In genomic region chr1:6280761-6281451, GRCh38 we compare ENCODE assay signal across 12 cellular contexts. TPM values are rescaled to one million over a fixed set of nuclear protein-coding genes. Genes with fewer than 3 reads are reported as not detected.
DNase-seq lines count a peak whose midpoint lies in the region; ATAC-seq, FAIRE-seq and TF ChIP-seq lines count a peak whose summit lies in the region.
"Had no signal": no experiment of that assay in that cellular context is flagged by ENCODE, and none has a peak within 500 bp of the region (broad histone marks: within the 10 kb centered on the region; RNA-seq: fewer than 3 reads in every experiment).

No MANE protein-coding gene starts in this region.

- TF ChIP-seq CTCF in AG10803 (conservative IDR thresholded peaks at IDR 0.05; ENCODE audit: low read length) (peak; percentile 53), NB4 (IDR thresholded peaks at IDR 0.05; ENCODE audit: low read depth, low read length) (no peak), epithelial cell of proximal tubule (conservative IDR thresholded peaks at IDR 0.05; ENCODE audit: low read depth, low read length) (peak; percentile 55), mucosa of descending colon (IDR thresholded peaks at IDR 0.05) (no peak)

- no peak for FAIRE-seq in GM12891 (lab: Jason Lieb, UNC)
- FAIRE-seq: endometrium had no signal

- intact Hi-C loops in mucosa of descending colon (cut with DNase I, micrococcal nuclease) = no loop called here

- no peak for DNase-seq in AG10803 (ENCODE audit: low read depth)
- peak; percentile 16 for DNase-seq in NB4 (ENCODE audit: low read depth)
- DNase-seq in epithelial cell of proximal tubule (ENCODE audit: low read depth) = no peak
- DNase-seq in mucosa of descending colon = peak in 1 of 3 donors; percentile 47
- DNase-seq in GM12891 (ENCODE audit: insufficient read length, low spot score) = no peak
- no peak for DNase-seq in NCI-H146 treated with DMSO at 0.1 percent for 48 hours (lab: John Stamatoyannopoulos, UW; ENCODE audit: unreplicated experiment)
- DNase-seq in caudate nucleus (lab: John Stamatoyannopoulos, UW) = no peak
- DNase-seq: NCI-H1694 treated with DMSO at 0.1 percent for 48 hours had no signal

- no peak overlapping the region for H3K27ac ChIP-seq in caudate nucleus (ENCODE audit: low read depth, low read length)

- H3K36me3 ChIP-seq in mucosa of descending colon (ENCODE audit: low read depth) = no peaks in the 10 kb centered on the region

- peaks cover 23% of the 10 kb centered on the region for H3K4me1 ChIP-seq in mucosa of descending colon (ENCODE audit: low read depth)

- H3K9me3 ChIP-seq in mucosa of descending colon = no peaks in the 10 kb centered on the region

- TF ChIP-seq POLR2A in NB4 (IDR thresholded peaks at IDR 0.05; ENCODE audit: extremely low read depth, insufficient read length) = no peak
- no peak for TF ChIP-seq POLR2A in GM12891 (IDR thresholded peaks at IDR 0.05; ENCODE audit: low read depth, low read length)

- H3K4me3 ChIP-seq in AG10803 (ENCODE audit: low read length) (no peak overlapping the region), NB4 (ENCODE audit: low read depth, low read length) (no peak overlapping the region), epithelial cell of proximal tubule (ENCODE audit: low read depth, low read length) (no peak overlapping the region), mucosa of descending colon (no peak overlapping the region)

- ATAC-seq in mucosa of descending colon = peak; percentile 8
- no peak for ATAC-seq in GM21825 (IDR thresholded peaks at IDR 0.05; ENCODE audit: unreplicated experiment)

TF ChIP-seq in GM12891, 5 proteins besides CTCF, POLR2A, EP300 and RAD21:
- TF ChIP-seq TAF1 (IDR thresholded peaks at IDR 0.05; ENCODE audit: low read depth, low read length) (no peak), POLR2AphosphoS5 (IDR thresholded peaks at IDR 0.05; ENCODE audit: low read depth, low read length) (no peak), SPI1 (IDR thresholded peaks at IDR 0.05; ENCODE audit: low read depth, low read length) (no peak), POU2F2 (IDR thresholded peaks at IDR 0.05; ENCODE audit: low read depth, low read length) (no peak), PAX5 (IDR thresholded peaks at IDR 0.05; ENCODE audit: insufficient read depth, low read length, severe bottlenecking) (no peak)

RNA-seq across cellular contexts. Expression of gene GPR153, which starts 20.0 kb away (rescaled TPM):
- 2.2 and 6.4 TPM in 2 replicates for total RNA-seq in epithelial cell of proximal tubule
- total RNA-seq in mucosa of descending colon = 10 to 100 TPM; 20.2 to 28.3 (median 20.4) TPM
- 0.87 TPM for polyA plus RNA-seq in GM12891 (2012; ENCODE audit: low read depth, missing spikeins)

RNA-seq across cellular contexts. Expression of gene HES3, which starts 36.9 kb away (rescaled TPM):
- total RNA-seq in epithelial cell of proximal tubule = not detected in 2 replicates
- not detected for total RNA-seq in mucosa of descending colon
- polyA plus RNA-seq in GM12891 (2012; ENCODE audit: low read depth, missing spikeins) = not detected
- total RNA-seq: Daoy; T-helper 1 cell treated with Interleukin-12 subunit alpha and Interleukin-12 subunit beta and Interleukin-4 antibody, amounts not matched to agents 30 ng/mL and 1 ng/mL, for 36 hours had no signal

RNA-seq across cellular contexts. Expression of gene ICMT, which starts 45.1 kb away (rescaled TPM):
- total RNA-seq in epithelial cell of proximal tubule (75.0 and 119 TPM in 2 replicates), mucosa of descending colon (10 to 100 TPM; 50.4 to 72.3 (median 55.8) TPM)
- 19.3 TPM for polyA plus RNA-seq in GM12891 (2012; ENCODE audit: low read depth, missing spikeins)

Comparison
In these comparisons a context has a peak if more than half of its experiments do, and no peak if none do; other contexts are left out.
1. CTCF ChIP-seq: peak in AG10803 (single experiment) and epithelial cell of proximal tubule (single experiment); none in NB4 (single experiment) and mucosa of descending colon (single experiment).